ENCODE assay signal across 1 cellular context in the genomic region with DNA sequence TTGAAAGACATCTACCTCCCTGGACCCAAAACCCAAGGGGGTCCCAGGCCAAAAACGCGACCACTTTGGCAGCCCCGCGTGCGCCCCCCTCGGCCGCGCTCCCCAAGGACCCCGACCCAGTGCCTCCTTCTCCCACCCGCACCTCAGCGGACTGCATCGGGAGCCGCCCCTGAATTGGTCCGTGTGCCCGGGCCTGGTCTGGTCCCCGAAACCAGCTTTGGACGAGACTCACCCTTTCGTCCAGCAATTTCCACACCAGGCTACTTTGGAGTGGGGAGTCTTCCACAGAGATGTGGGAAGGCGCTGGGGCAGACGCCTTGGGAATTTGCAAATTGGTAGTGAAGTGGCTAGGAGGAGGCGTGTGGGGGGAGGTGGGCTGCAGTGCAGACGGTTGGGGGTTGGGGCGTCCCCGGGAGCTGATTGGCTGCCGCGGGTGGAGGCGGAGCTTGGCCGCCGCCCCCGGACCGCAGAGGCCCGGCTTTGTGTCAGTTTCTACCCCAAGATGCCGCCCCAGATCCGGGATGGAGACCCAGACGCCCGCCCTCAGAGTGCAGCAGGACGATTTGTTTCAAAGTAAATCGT.
TF ChIP-seq lines count a peak whose summit lies in the region.

No MANE protein-coding gene starts in this region.

TF ChIP-seq in endothelial cell of umbilical vein, 7 proteins besides CTCF, POLR2A, EP300 and RAD21 (continued from another document):
- TF ChIP-seq FOS (IDR thresholded peaks at IDR 0.05; ENCODE audit: borderline replicate concordance, insufficient read depth, low read length): no peak
